Comparison of ENCODE assay signal across 8 cellular contexts in genomic region chr20:32205502-32206382, GRCh38. TPM values are rescaled to one million over a fixed set of nuclear protein-coding genes. Genes with fewer than 3 reads are reported as not detected.
DNase-seq lines count a peak whose midpoint lies in the region; ATAC-seq and TF ChIP-seq lines count a peak whose summit lies in the region.

No MANE protein-coding gene starts in this region.

- peak overlapping the region; percentile 99 for H3K27ac Mint-ChIP-seq in activated naive CD4-positive, alpha-beta T cell treated with anti-CD3 and anti-CD28 coated beads, Interleukin-2, amount 50 U/mL, for 24 hours
- H3K27ac Mint-ChIP-seq in activated naive CD8-positive, alpha-beta T cell treated with anti-CD3 and anti-CD28 coated beads, Interleukin-2, amount 50 U/mL, for 24 hours, result peak overlapping the region; percentile 100
- peak overlapping the region; percentile 97 for H3K27ac Mint-ChIP-seq in type B pancreatic cell

- peaks cover 78% of the 10 kb centered on the region for H3K4me1 Mint-ChIP-seq in activated naive CD4-positive, alpha-beta T cell treated with anti-CD3 and anti-CD28 coated beads, Interleukin-2, amount 50 U/mL, for 24 hours
- peaks cover 81% of the 10 kb centered on the region for H3K4me1 Mint-ChIP-seq in activated naive CD8-positive, alpha-beta T cell treated with anti-CD3 and anti-CD28 coated beads, Interleukin-2, amount 50 U/mL, for 24 hours
- H3K4me1 Mint-ChIP-seq in type B pancreatic cell (ENCODE audit: unreplicated experiment), result peaks cover 58% of the 10 kb centered on the region

- H3K36me3 Mint-ChIP-seq in activated naive CD4-positive, alpha-beta T cell treated with anti-CD3 and anti-CD28 coated beads, Interleukin-2, amount 50 U/mL, for 24 hours, result peaks cover 45% of the 10 kb centered on the region
- peaks cover 91% of the 10 kb centered on the region for H3K36me3 Mint-ChIP-seq in activated naive CD8-positive, alpha-beta T cell treated with anti-CD3 and anti-CD28 coated beads, Interleukin-2, amount 50 U/mL, for 24 hours (ENCODE audit: low read depth)
- H3K36me3 Mint-ChIP-seq in type B pancreatic cell, result peaks cover 10% of the 10 kb centered on the region

- H3K4me3 Mint-ChIP-seq in activated naive CD4-positive, alpha-beta T cell treated with anti-CD3 and anti-CD28 coated beads, Interleukin-2, amount 50 U/mL, for 24 hours, result peak overlapping the region; percentile 100
- H3K4me3 Mint-ChIP-seq in activated naive CD8-positive, alpha-beta T cell treated with anti-CD3 and anti-CD28 coated beads, Interleukin-2, amount 50 U/mL, for 24 hours, result peak overlapping the region; percentile 98
- H3K4me3 Mint-ChIP-seq in type B pancreatic cell, result peak overlapping the region; percentile 99

- intact Hi-C loops in mucosa of descending colon (cut with DNase I, micrococcal nuclease), result no loop called here

- TF ChIP-seq CTCF in type B pancreatic cell (conservative IDR thresholded peaks at IDR 0.05), result no peak
- no peak for TF ChIP-seq CTCF in mucosa of descending colon (IDR thresholded peaks at IDR 0.05)

- DNase-seq in activated naive CD4-positive, alpha-beta T cell treated with Interleukin-2 at 50 U/mL for 16 hours, result no peak
- no peak for DNase-seq in activated naive CD8-positive, alpha-beta T cell treated with anti-CD3 and anti-CD28 coated beads, Interleukin-2, amount 50 U/mL, for 24 hours
- DNase-seq in type B pancreatic cell (ENCODE audit: extremely low spot score, unreplicated experiment) (no peak), NCI-H1105 (lab: John Stamatoyannopoulos, UW) (no peak), mucosa of descending colon (no peak)

- H3K9me3 Mint-ChIP-seq in activated naive CD4-positive, alpha-beta T cell treated with anti-CD3 and anti-CD28 coated beads, Interleukin-2, amount 50 U/mL, for 24 hours, result no peaks in the 10 kb centered on the region
- H3K9me3 Mint-ChIP-seq in activated naive CD8-positive, alpha-beta T cell treated with anti-CD3 and anti-CD28 coated beads, Interleukin-2, amount 50 U/mL, for 24 hours, result no peaks in the 10 kb centered on the region
- H3K9me3 Mint-ChIP-seq in type B pancreatic cell, result no peaks in the 10 kb centered on the region

- no peaks in the 10 kb centered on the region for H3K27me3 ChIP-seq in layer of hippocampus (ENCODE audit: control insufficient read depth, insufficient read depth, low read length)

- H3K27ac ChIP-seq in layer of hippocampus (ENCODE audit: low read depth, low read length), result peak overlapping the region; percentile 32

- peaks cover 3% of the 10 kb centered on the region for H3K36me3 ChIP-seq in mucosa of descending colon (ENCODE audit: low read depth)

- no peak for ATAC-seq in activated naive CD8-positive, alpha-beta T cell treated with anti-CD3 and anti-CD28 coated beads, Interleukin-2, amount 50 U/mL, for 24 hours
- no peak for ATAC-seq in mucosa of descending colon
- ATAC-seq in activated CD4-positive, CD25-positive, alpha-beta regulatory T cell treated with anti-CD3 and anti-CD28 coated beads, Interleukin-2, amount 50 U/mL, for 24 hours, result no peak

- H3K27me3 Mint-ChIP-seq in activated naive CD4-positive, alpha-beta T cell treated with anti-CD3 and anti-CD28 coated beads, Interleukin-2, amount 50 U/mL, for 24 hours, result no peaks in the 10 kb centered on the region
- no peaks in the 10 kb centered on the region for H3K27me3 Mint-ChIP-seq in activated naive CD8-positive, alpha-beta T cell treated with anti-CD3 and anti-CD28 coated beads, Interleukin-2, amount 50 U/mL, for 24 hours
- no peaks in the 10 kb centered on the region for H3K27me3 Mint-ChIP-seq in type B pancreatic cell

- no peaks in the 10 kb centered on the region for H3K9me3 ChIP-seq in mucosa of descending colon

- H3K4me1 ChIP-seq in mucosa of descending colon (ENCODE audit: low read depth), result peaks cover 64% of the 10 kb centered on the region

- H3K4me3 ChIP-seq in mucosa of descending colon, result no peak overlapping the region

RNA-seq across cellular contexts. Expression of gene PLAGL2, which starts 1.8 kb away (rescaled TPM):
- total RNA-seq in type B pancreatic cell (ENCODE audit: low replicate concordance), result 52.1 and 52.7 TPM in 2 replicates
- total RNA-seq in mucosa of descending colon, result 10 to 100 TPM; 12.9 to 21.9 (median 16.5) TPM

RNA-seq across cellular contexts. Expression of gene POFUT1, which starts 1.9 kb away (rescaled TPM):
- total RNA-seq in type B pancreatic cell (ENCODE audit: low replicate concordance) (48.9 and 55.8 TPM in 2 replicates), mucosa of descending colon (10 to 100 TPM; 35.5 to 48.5 (median 44.8) TPM)
